In genomic region chr14:45680531-45680930, GRCh38 we compare ENCODE assay signal across 30 cellular contexts.
DNase-seq lines count a peak whose midpoint lies in the region; ATAC-seq, FAIRE-seq and TF ChIP-seq lines count a peak whose summit lies in the region.
"Had no signal": no experiment of that assay in that cellular context is flagged by ENCODE, and none has a peak within 500 bp of the region (broad histone marks: within the 10 kb centered on the region; RNA-seq: fewer than 3 reads in every experiment).

No MANE protein-coding gene starts in this region.

- BruUV-seq in MCF 10A (replicated peaks; lab: Mats Ljungman, UMichigan): no TSS peak

- H3K27me3 Mint-ChIP-seq in MCF 10A (ENCODE audit: insufficient read depth, unreplicated experiment) (no peaks in the 10 kb centered on the region), astrocyte (ENCODE audit: low read depth, unreplicated experiment) (no peaks in the 10 kb centered on the region)
- no peaks in the 10 kb centered on the region for H3K27me3 Mint-ChIP-seq in stimulated activated memory B cell treated with anti-CD40 and anti-IgM and Interleukin-4, amounts not matched to agents 10 μg/mL and 1 μg/mL and 100 μg/mL, for 72 hours
- H3K27me3 Mint-ChIP-seq: activated naive CD8-positive, alpha-beta T cell treated with anti-CD3 and anti-CD28 coated beads, Interleukin-2, amount 50 U/mL, for 24 hours; CD4-positive, alpha-beta T cell; natural killer cell treated with Interleukin-12 subunit alpha and Interleukin-12 subunit beta and Interleukin-15 and Interleukin-18, amount 100 ng/mL, for 72 hours had no signal

- TF ChIP-seq CTCF in MCF 10A (IDR thresholded peaks at IDR 0.05; ENCODE audit: unreplicated experiment): no peak
- TF ChIP-seq CTCF in breast epithelium (IDR thresholded peaks at IDR 0.05): no peak
- TF ChIP-seq CTCF in astrocyte (IDR thresholded peaks at IDR 0.05; ENCODE audit: insufficient read depth, low read depth, low read length): no peak
- no peak for TF ChIP-seq CTCF in ovary (IDR thresholded peaks at IDR 0.05)

- H3K4me1 Mint-ChIP-seq in MCF 10A (ENCODE audit: insufficient read depth, unreplicated experiment): peaks cover 20% of the 10 kb centered on the region
- peaks cover 17% of the 10 kb centered on the region for H3K4me1 Mint-ChIP-seq in astrocyte (ENCODE audit: low read depth, unreplicated experiment)
- H3K4me1 Mint-ChIP-seq in stimulated activated memory B cell treated with anti-CD40 and anti-IgM and Interleukin-4, amounts not matched to agents 10 μg/mL and 1 μg/mL and 100 μg/mL, for 72 hours: no peaks in the 10 kb centered on the region
- H3K4me1 Mint-ChIP-seq: activated naive CD8-positive, alpha-beta T cell treated with anti-CD3 and anti-CD28 coated beads, Interleukin-2, amount 50 U/mL, for 24 hours had no signal

- H3K27ac Mint-ChIP-seq in MCF 10A (ENCODE audit: low read depth, unreplicated experiment) (peak overlapping the region; percentile 80), astrocyte (ENCODE audit: unreplicated experiment) (peak overlapping the region; percentile 23)
- H3K27ac Mint-ChIP-seq in stimulated activated memory B cell treated with anti-CD40 and anti-IgM and Interleukin-4, amounts not matched to agents 10 μg/mL and 1 μg/mL and 100 μg/mL, for 72 hours: no peak overlapping the region
- H3K27ac Mint-ChIP-seq: activated naive CD8-positive, alpha-beta T cell treated with anti-CD3 and anti-CD28 coated beads, Interleukin-2, amount 50 U/mL, for 24 hours; activated T-cell treated with anti-CD3 and anti-CD28 coated beads, Interleukin-2, amount 50 U/mL, for 72 hours; CD4-positive, alpha-beta T cell; natural killer cell treated with Interleukin-12 subunit alpha and Interleukin-12 subunit beta and Interleukin-15 and Interleukin-18, amount 100 ng/mL, for 72 hours had no signal

- intact Hi-C loops in MCF 10A (cut with micrococcal nuclease): no loop called here
- intact Hi-C loops in breast epithelium (cut with DNase I; ENCODE audit: low total_unique reads): no loop called here
- intact Hi-C loops in ovary (cut with DNase I): no loop called here

- no peak for TF ChIP-seq EP300 in ovary (IDR thresholded peaks at IDR 0.05)

- H3K23ac ChIP-seq in mesenchymal stem cell (ENCODE audit: low read length in 2 of 2): no peak overlapping the region

- H3K9ac ChIP-seq in astrocyte (ENCODE audit: low read length): no peak overlapping the region
- H3K9ac ChIP-seq in mesenchymal stem cell (ENCODE audit: low read length): no peak overlapping the region

- H3K79me1 ChIP-seq in mesenchymal stem cell (replicated peaks; ENCODE audit: low read length, poor library complexity, severe bottlenecking): no peaks in the 10 kb centered on the region

- H3K14ac ChIP-seq in mesenchymal stem cell (ENCODE audit: low read length in 2 of 2): no peak overlapping the region

- no peak overlapping the region for H3K4ac ChIP-seq in mesenchymal stem cell (ENCODE audit: low read depth in 1 of 2, low read length in 2 of 2)

- TF ChIP-seq POLR2A in breast epithelium (IDR thresholded peaks at IDR 0.05) (no peak), ovary (IDR thresholded peaks at IDR 0.05) (no peak)

- no peak overlapping the region for H3K18ac ChIP-seq in mesenchymal stem cell (ENCODE audit: low read depth in 1 of 2, low read length in 2 of 2)

- H2BK12ac ChIP-seq in mesenchymal stem cell (ENCODE audit: low read length in 2 of 2): no peak overlapping the region

- DNase-seq in MCF 10A (ENCODE audit: unreplicated experiment) (no peak), breast epithelium (ENCODE audit: low spot score in 2 of 2) (no peak), astrocyte (ENCODE audit: low read depth) (no peak), mesenchymal stem cell (no peak), ovary (no peak), NCI-H446 (lab: John Stamatoyannopoulos, UW) (no peak)
- DNase-seq: activated CD4-positive, alpha-beta T cell treated with anti-CD3 and anti-CD28 coated beads, Interleukin-2, amount 50 U/mL, for 48 hours; activated naive CD8-positive, alpha-beta T cell treated with anti-CD3 and anti-CD28 coated beads, Interleukin-2, amount 50 U/mL, for 24 hours; activated T-cell treated with anti-CD3 and anti-CD28 coated beads, Interleukin-2, amount 50 U/mL, for 72 hours; AML-193; CD4-positive, alpha-beta T cell; dorsolateral prefrontal cortex; hippocampal formation; left cardiac atrium; mucosa of descending colon; NCI-H1048; NCI-H82; RPMI8226; stimulated activated naive CD4-positive, alpha-beta T cell treated with Interleukin-2 at 50 U/mL for 16 hours; T-helper 2 cell had no signal

- H2AK5ac ChIP-seq in mesenchymal stem cell (ENCODE audit: low read length, severe bottlenecking): no peak overlapping the region

- H4K20me1 ChIP-seq in astrocyte (ENCODE audit: insufficient read depth, low read length): no peaks in the 10 kb centered on the region

- POLR2A ChIA-PET in MCF 10A (lab: Yijun Ruan, JAX): interaction anchor here (0.6 to 2.0 kb wide), 4 partner anchors 19 to 114 kb away, joined by 3 to 8 read pairs (median 3); no protein-coding TSS in a partner anchor

- H3K4me2 ChIP-seq in astrocyte (ENCODE audit: low read length) (peak overlapping the region; percentile 49), mesenchymal stem cell (ENCODE audit: low read length, poor library complexity, severe bottlenecking) (no peak overlapping the region)

- no peak for FAIRE-seq in astrocyte (lab: Jason Lieb, UNC)
- FAIRE-seq: A204.1, GM12891, HTR-8/SVneo had no signal

- CTCF ChIA-PET in MCF 10A (lab: Yijun Ruan, JAX): interaction anchor here (0.8 to 1.1 kb wide), 2 partner anchors 21 to 255 kb away, joined by 3 to 4 read pairs; no protein-coding TSS in a partner anchor

- H2AFZ ChIP-seq in astrocyte (ENCODE audit: low read depth, low read length) (no peak overlapping the region), mesenchymal stem cell (ENCODE audit: low read depth, low read length) (no peak overlapping the region)

- no peaks in the 10 kb centered on the region for H3K79me2 ChIP-seq in astrocyte (ENCODE audit: insufficient read depth, low read length)

- no peak overlapping the region for H2BK5ac ChIP-seq in mesenchymal stem cell (ENCODE audit: low read depth, low read length, poor library complexity, severe bottlenecking)

- H3K27me3 ChIP-seq in breast epithelium: no peaks in the 10 kb centered on the region
- H3K27me3 ChIP-seq in astrocyte (ENCODE audit: insufficient read depth, low read length): no peaks in the 10 kb centered on the region
- no peaks in the 10 kb centered on the region for H3K27me3 ChIP-seq in mesenchymal stem cell (ENCODE audit: control insufficient read depth in 1 of 2, insufficient read depth in 1 of 2, low read length in 2 of 2)
- H3K27me3 ChIP-seq in ovary: no peaks in the 10 kb centered on the region
- H3K27me3 ChIP-seq: dorsolateral prefrontal cortex, suprapubic skin had no signal

- H3K9me3 ChIP-seq in breast epithelium (no peaks in the 10 kb centered on the region), astrocyte (ENCODE audit: insufficient read depth, low read depth, low read length) (no peaks in the 10 kb centered on the region), mesenchymal stem cell (ENCODE audit: control insufficient read depth, low read length) (peaks cover 13% of the 10 kb centered on the region), ovary (no peaks in the 10 kb centered on the region)
- H3K9me3 ChIP-seq: suprapubic skin had no signal

- H4K8ac ChIP-seq in mesenchymal stem cell (ENCODE audit: low read length): no peak overlapping the region

- H3K4me1 ChIP-seq in breast epithelium (no peaks in the 10 kb centered on the region), astrocyte (ENCODE audit: insufficient read depth, low read length) (peaks cover 13% of the 10 kb centered on the region), mesenchymal stem cell (ENCODE audit: control insufficient read depth, insufficient read depth, low read depth, low read length) (no peaks in the 10 kb centered on the region), ovary (ENCODE audit: insufficient read depth) (no peaks in the 10 kb centered on the region)
- H3K4me1 ChIP-seq: suprapubic skin had no signal

- H3K4me3 ChIP-seq in breast epithelium (no peak overlapping the region), astrocyte (ENCODE audit: insufficient read depth, low read depth, low read length) (no peak overlapping the region), mesenchymal stem cell (ENCODE audit: insufficient read depth in 1 of 2, low read depth in 1 of 2, low read length in 2 of 2) (no peak overlapping the region), ovary (no peak overlapping the region)
- H3K4me3 ChIP-seq: dorsolateral prefrontal cortex, lung, mucosa of descending colon, SK-N-MC, skin epidermis, suprapubic skin had no signal

- H3K36me3 Mint-ChIP-seq in MCF 10A (ENCODE audit: insufficient read depth, unreplicated experiment) (no peaks in the 10 kb centered on the region), astrocyte (ENCODE audit: low read depth, unreplicated experiment) (no peaks in the 10 kb centered on the region)
- no peaks in the 10 kb centered on the region for H3K36me3 Mint-ChIP-seq in stimulated activated memory B cell treated with anti-CD40 and anti-IgM and Interleukin-4, amounts not matched to agents 10 μg/mL and 1 μg/mL and 100 μg/mL, for 72 hours

- no peaks in the 10 kb centered on the region for H3K36me3 ChIP-seq in breast epithelium
- no peaks in the 10 kb centered on the region for H3K36me3 ChIP-seq in astrocyte (ENCODE audit: insufficient read depth, low read length)
- no peaks in the 10 kb centered on the region for H3K36me3 ChIP-seq in mesenchymal stem cell (ENCODE audit: control insufficient read depth in 1 of 2, insufficient read depth in 2 of 2, low read depth in 1 of 2, low read length in 2 of 2)
- no peaks in the 10 kb centered on the region for H3K36me3 ChIP-seq in ovary
- H3K36me3 ChIP-seq: suprapubic skin had no signal

- no peak overlapping the region for H2BK15ac ChIP-seq in mesenchymal stem cell (ENCODE audit: low read depth, poor library complexity, severe bottlenecking)

- no peaks in the 10 kb centered on the region for H3K9me3 Mint-ChIP-seq in MCF 10A (ENCODE audit: unreplicated experiment)
- peaks cover 3% of the 10 kb centered on the region for H3K9me3 Mint-ChIP-seq in astrocyte (ENCODE audit: unreplicated experiment)
- H3K9me3 Mint-ChIP-seq in stimulated activated memory B cell treated with anti-CD40 and anti-IgM and Interleukin-4, amounts not matched to agents 10 μg/mL and 1 μg/mL and 100 μg/mL, for 72 hours: peaks cover 2% of the 10 kb centered on the region

- H3K27ac ChIP-seq in breast epithelium (no peak overlapping the region), astrocyte (ENCODE audit: low read depth, low read length) (peak overlapping the region; percentile 42), mesenchymal stem cell (ENCODE audit: low read length, poor library complexity, severe bottlenecking) (peak overlapping the region; percentile 37), ovary (no peak overlapping the region)
- H3K27ac ChIP-seq: dorsolateral prefrontal cortex, suprapubic skin had no signal

- H2BK120ac ChIP-seq in mesenchymal stem cell (ENCODE audit: low read depth, low read length): no peak overlapping the region

- H3K4me3 Mint-ChIP-seq in MCF 10A (ENCODE audit: unreplicated experiment): no peak overlapping the region
- no peak overlapping the region for H3K4me3 Mint-ChIP-seq in astrocyte (ENCODE audit: unreplicated experiment)
- H3K4me3 Mint-ChIP-seq in stimulated activated memory B cell treated with anti-CD40 and anti-IgM and Interleukin-4, amounts not matched to agents 10 μg/mL and 1 μg/mL and 100 μg/mL, for 72 hours: no peak overlapping the region
- H3K4me3 Mint-ChIP-seq: activated naive CD8-positive, alpha-beta T cell treated with anti-CD3 and anti-CD28 coated beads, Interleukin-2, amount 50 U/mL, for 24 hours; activated T-cell treated with anti-CD3 and anti-CD28 coated beads, Interleukin-2, amount 50 U/mL, for 72 hours; CD4-positive, alpha-beta T cell; natural killer cell treated with Interleukin-12 subunit alpha and Interleukin-12 subunit beta and Interleukin-15 and Interleukin-18, amount 100 ng/mL, for 72 hours had no signal

- no peak overlapping the region for H4K91ac ChIP-seq in mesenchymal stem cell (ENCODE audit: low read length)

- ATAC-seq in GM19351 (IDR thresholded peaks at IDR 0.05; ENCODE audit: unreplicated experiment): no peak
- ATAC-seq in stimulated activated memory B cell treated with anti-CD40 and anti-IgM and Interleukin-4, amounts not matched to agents 10 μg/mL and 1 μg/mL and 100 μg/mL, for 72 hours: no peak
- ATAC-seq: activated naive CD8-positive, alpha-beta T cell treated with anti-CD3 and anti-CD28 coated beads, Interleukin-2, amount 50 U/mL, for 24 hours; activated T-cell treated with anti-CD3 and anti-CD28 coated beads, Interleukin-2, amount 50 U/mL, for 72 hours; left cardiac atrium; mucosa of descending colon; natural killer cell treated with Interleukin-12 subunit alpha and Interleukin-12 subunit beta and Interleukin-15 and Interleukin-18, amount 100 ng/mL, for 72 hours had no signal

Comparison
In these comparisons a context has a peak if more than half of its experiments do, and no peak if none do; other contexts are left out.
1. H3K27ac ChIP-seq: peak in astrocyte (single experiment) and mesenchymal stem cell (single experiment); none in breast epithelium (0 of 2) and ovary (0 of 2).